ENCODE assay signal across 2 cellular contexts in genomic region chr9:14131353-14132088, GRCh38.
TF ChIP-seq lines count a peak whose summit lies in the region.

No MANE protein-coding gene starts in this region.

TF ChIP-seq in SK-N-SH, 30 proteins besides CTCF, POLR2A, EP300 and RAD21 (continued from another document):
- peak; percentile 90 for TF ChIP-seq GATA2 (CRISPR knock-in tag; IDR thresholded peaks at IDR 0.05)
- no peak for TF ChIP-seq TCF12 (IDR thresholded peaks at IDR 0.05)
- TF ChIP-seq MXI1 (IDR thresholded peaks at IDR 0.05; ENCODE audit: low read depth, low read length): peak; percentile 63
- no peak for TF ChIP-seq RFX5 (IDR thresholded peaks at IDR 0.05; ENCODE audit: low read length)
- TF ChIP-seq IRF3 (IDR thresholded peaks at IDR 0.05; ENCODE audit: low read depth, low read length): no peak
TF ChIP-seq in SK-N-SH: peak in this region for 4.

TF ChIP-seq in SK-N-SH treated with all-trans-retinoic acid at 6 μM for 48 hours, 23 proteins besides CTCF, POLR2A, EP300 and RAD21 (continued from another document):
- TF ChIP-seq POU6F1 (CRISPR knock-in tag; IDR thresholded peaks at IDR 0.05; ENCODE audit: borderline replicate concordance, low read depth) (no peak), ZNF8 (CRISPR knock-in tag; IDR thresholded peaks at IDR 0.05) (no peak), ZNF70 (CRISPR knock-in tag; IDR thresholded peaks at IDR 0.05) (no peak), PATZ1 (CRISPR knock-in tag; IDR thresholded peaks at IDR 0.05; ENCODE audit: borderline replicate concordance) (no peak), CSDC2 (CRISPR knock-in tag; IDR thresholded peaks at IDR 0.05) (no peak), TOX (CRISPR knock-in tag; IDR thresholded peaks at IDR 0.05; ENCODE audit: borderline replicate concordance) (no peak), PPARA (CRISPR knock-in tag; IDR thresholded peaks at IDR 0.05; ENCODE audit: borderline replicate concordance) (no peak), ISL1 (CRISPR knock-in tag; IDR thresholded peaks at IDR 0.05) (no peak), OSR1 (CRISPR knock-in tag; IDR thresholded peaks at IDR 0.05) (no peak), TCF4 (CRISPR knock-in tag; IDR thresholded peaks at IDR 0.05; ENCODE audit: borderline replicate concordance) (no peak), CSRNP3 (CRISPR knock-in tag; IDR thresholded peaks at IDR 0.05) (no peak), CREB5 (CRISPR knock-in tag; IDR thresholded peaks at IDR 0.05; ENCODE audit: low read depth) (no peak), ZFP30 (CRISPR knock-in tag; IDR thresholded peaks at IDR 0.05) (no peak), TSHZ2 (CRISPR knock-in tag; IDR thresholded peaks at IDR 0.05) (no peak)
